1 cellular context compared by ENCODE assay signal in genomic region chr1:18128298-18128697, GRCh38.
TF ChIP-seq lines count a peak whose summit lies in the region.

No MANE protein-coding gene starts in this region.

TF ChIP-seq in HepG2, 621 proteins besides CTCF, POLR2A, EP300 and RAD21 (continued from another document):
- TF ChIP-seq ZBTB37 (CRISPR knock-in tag; IDR thresholded peaks at IDR 0.05) (no peak), ZFY (CRISPR knock-in tag; IDR thresholded peaks at IDR 0.05) (peak; percentile 62; the same call in 1 of the 2 replicates), LCORL (IDR thresholded peaks at IDR 0.05) (no peak), LCORL (CRISPR knock-in tag; IDR thresholded peaks at IDR 0.05) (no peak), ZNF776 (CRISPR knock-in tag; IDR thresholded peaks at IDR 0.05) (no peak), HNF4G (IDR thresholded peaks at IDR 0.05; ENCODE audit: borderline replicate concordance, low read depth, low read length) (peak; percentile 85), HNF4G (CRISPR knock-in tag; IDR thresholded peaks at IDR 0.05; ENCODE audit: borderline replicate concordance, low read depth) (0 out of 2 replicates have a peak, but pooled peaks have one; percentile 72), ZUFSP (CRISPR knock-in tag; IDR thresholded peaks at IDR 0.05; ENCODE audit: borderline replicate concordance) (no peak), SETDB1 (CRISPR knock-in tag; IDR thresholded peaks at IDR 0.05; ENCODE audit: borderline replicate concordance) (no peak), ZNF121 (CRISPR knock-in tag; IDR thresholded peaks at IDR 0.05) (peak; percentile 43; the same call in 1 of the 2 replicates), RBM22 (optimal IDR thresholded peaks at IDR 0.05; ENCODE audit: low read length) (no peak)
TF ChIP-seq in HepG2: peak in this region for 67.
